1 cellular context compared by ENCODE assay signal in genomic region chr3:141804447-141804777, GRCh38.
A peak's percentile ranks its signal among the peaks of the same experiment; 100 is the strongest.
TF ChIP-seq lines count a peak whose summit lies in the region.

No MANE protein-coding gene starts in this region.

TF ChIP-seq in K562, 482 proteins besides CTCF, POLR2A, EP300 and RAD21 (continued from another document):
- TF ChIP-seq CHD4 (IDR thresholded peaks at IDR 0.05; ENCODE audit: insufficient read depth, insufficient replicate concordance, low read depth, low read length, poor library complexity, severe bottlenecking) (no peak), HDAC3 (IDR thresholded peaks at IDR 0.05; ENCODE audit: borderline replicate concordance, partially characterized antibody) (no peak), HNRNPUL1 (IDR thresholded peaks at IDR 0.05; ENCODE audit: low read length) (no peak), NR1H2 (CRISPR knock-in tag; IDR thresholded peaks at IDR 0.05) (no peak), TEAD1 (CRISPR knock-in tag; IDR thresholded peaks at IDR 0.05) (peak in 1 of 2 experiments; percentile 50; a peak in 1 of 4 replicates), CEBPG (CRISPR knock-in tag; IDR thresholded peaks at IDR 0.05) (0 out of 2 replicates have a peak, but pooled peaks have one; percentile 15), CEBPG (tag; conservative IDR thresholded peaks at IDR 0.05 in 1 of 2, IDR thresholded peaks at IDR 0.05 in 1 of 2) (no peak), JUN (IDR thresholded peaks at IDR 0.05; ENCODE audit: borderline replicate concordance, low read depth, low read length) (no peak), JUN (CRISPR knock-in tag; IDR thresholded peaks at IDR 0.05; ENCODE audit: borderline replicate concordance) (0 out of 2 replicates have a peak, but pooled peaks have one; percentile 70), HCFC1 (IDR thresholded peaks at IDR 0.05; ENCODE audit: low read depth, low read length) (no peak), ZNF609 (CRISPR knock-in tag; IDR thresholded peaks at IDR 0.05; ENCODE audit: borderline replicate concordance) (0 out of 2 replicates have a peak, but pooled peaks have one; percentile 15), FOXK2 (conservative IDR thresholded peaks at IDR 0.05 in 1 of 2, IDR thresholded peaks at IDR 0.05 in 1 of 2; ENCODE audit: low read depth in 2 of 2) (peak in 1 of 2 experiments; percentile 59; a peak in 1 of 4 replicates), ZBTB17 (CRISPR knock-in tag; IDR thresholded peaks at IDR 0.05) (no peak), THRA (IDR thresholded peaks at IDR 0.05) (no peak), NUFIP1 (IDR thresholded peaks at IDR 0.05; ENCODE audit: partially characterized antibody) (peak; percentile 61), ELF1 (tag; IDR thresholded peaks at IDR 0.05) (no peak), ELF4 (CRISPR knock-in tag; IDR thresholded peaks at IDR 0.05) (peak; percentile 46; the same call in 1 of the 2 replicates), NEUROD1 (IDR thresholded peaks at IDR 0.05; ENCODE audit: borderline replicate concordance, low read depth, low read length, partially characterized antibody) (no peak), CBX2 (IDR thresholded peaks at IDR 0.05; ENCODE audit: insufficient read depth, low read length, poor library complexity, severe bottlenecking) (no peak), USF1 (CRISPR knock-in tag; IDR thresholded peaks at IDR 0.05) (peak; percentile 49; the same call in 1 of the 2 replicates), POLR2B (IDR thresholded peaks at IDR 0.05; ENCODE audit: low read depth, partially characterized antibody) (no peak), CREBBP (IDR thresholded peaks at IDR 0.05; ENCODE audit: low read depth, low read length) (no peak), DNMT1 (IDR thresholded peaks at IDR 0.05) (0 out of 2 replicates have a peak, but pooled peaks have one; percentile 19), MLLT1 (IDR thresholded peaks at IDR 0.05) (peak in 1 of 2 experiments; percentile 15; a peak in 1 of 4 replicates)
